ENCODE assay signal across 11 cellular contexts in the genomic region with DNA sequence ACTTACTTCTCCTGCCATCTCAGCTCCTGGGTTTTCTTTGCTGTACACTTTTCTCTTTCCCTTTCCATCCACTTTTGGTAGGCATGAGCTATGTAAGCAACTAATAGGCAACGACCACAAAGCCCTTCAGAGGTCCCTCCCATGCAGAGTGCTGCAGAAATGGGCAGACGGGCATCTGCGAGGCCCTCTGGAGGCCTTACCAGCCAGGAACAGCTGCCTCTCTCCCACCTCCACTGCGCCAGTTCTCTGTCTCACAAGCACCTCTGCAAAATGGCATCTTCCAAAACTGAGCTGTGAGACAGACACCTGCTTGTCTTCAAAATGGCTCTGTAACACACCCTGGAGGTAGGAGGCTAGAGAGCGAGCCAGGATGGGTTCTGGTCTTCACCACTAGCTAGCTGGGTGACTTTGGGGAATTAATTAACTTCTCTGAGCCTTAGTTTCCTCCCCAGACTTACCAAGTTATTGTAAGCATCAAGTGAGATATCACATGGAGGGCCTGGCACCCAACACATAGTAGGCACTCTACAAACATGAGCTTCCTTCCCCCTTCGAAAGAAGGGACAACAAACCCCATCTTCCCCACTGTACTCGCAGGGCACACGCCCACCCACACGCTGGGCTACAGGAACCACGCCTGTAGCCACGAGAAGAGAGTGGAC.
DNase-seq lines count a peak whose midpoint lies in the region; ATAC-seq, FAIRE-seq and TF ChIP-seq lines count a peak whose summit lies in the region.
"Had no signal": no experiment of that assay in that cellular context is flagged by ENCODE, and none has a peak within 500 bp of the region (broad histone marks: within the 10 kb centered on the region; RNA-seq: fewer than 3 reads in every experiment).

No MANE protein-coding gene starts in this region.

- H3K4me3 ChIP-seq in A549 (no peak overlapping the region), DND-41 (ENCODE audit: low read depth in 1 of 2, low read length in 2 of 2) (no peak overlapping the region)
- H3K4me3 ChIP-seq: ovary, tibial nerve had no signal

- no peaks in the 10 kb centered on the region for H4K20me1 ChIP-seq in DND-41 (ENCODE audit: insufficient read depth, low read length)

- POLR2A ChIA-PET in A549 (lab: Yijun Ruan, JAX) = no interaction called here

- CTCF ChIA-PET in A549 (lab: Yijun Ruan, JAX) = interaction anchor here (0.6 to 3.9 kb wide), 8 partner anchors 10 to 225 kb away, joined by 3 to 15 read pairs (median 4); no protein-coding TSS in a partner anchor

- no peaks in the 10 kb centered on the region for H3K9me3 Mint-ChIP-seq in chondrocyte (ENCODE audit: low read depth)
- H3K9me3 Mint-ChIP-seq: activated T-cell treated with anti-CD3 and anti-CD28 coated beads, Interleukin-2, amount 50 U/mL, for 24 hours had no signal

- H3K36me3 Mint-ChIP-seq in chondrocyte (ENCODE audit: low read depth) = no peaks in the 10 kb centered on the region

- no peak for TF ChIP-seq POLR2A in A549 (IDR thresholded peaks at IDR 0.05; ENCODE audit: low read length)

- WGBS in A549 (ENCODE audit: missing lambda C conversion rate) = 83% methylated on average over 11 of the region's 11 CpGs

- no peaks in the 10 kb centered on the region for H3K27me3 Mint-ChIP-seq in chondrocyte (ENCODE audit: low read depth)

- H3K9me3 ChIP-seq in A549 (no peaks in the 10 kb centered on the region), DND-41 (ENCODE audit: insufficient read depth, low read length, severe bottlenecking) (no peaks in the 10 kb centered on the region)
- H3K9me3 ChIP-seq: ovary, tibial nerve had no signal

- no peaks in the 10 kb centered on the region for H3K36me3 ChIP-seq in DND-41 (ENCODE audit: insufficient read depth, low read length)
- H3K36me3 ChIP-seq: ovary, tibial nerve had no signal

- H3K9ac ChIP-seq in DND-41 (ENCODE audit: low read depth, low read length) = no peak overlapping the region

- H3K4me3 Mint-ChIP-seq in chondrocyte (ENCODE audit: unreplicated experiment) = no peak overlapping the region
- H3K4me3 Mint-ChIP-seq: activated T-cell treated with anti-CD3 and anti-CD28 coated beads, Interleukin-2, amount 50 U/mL, for 24 hours had no signal

- ATAC-seq in A549 = no peak
- ATAC-seq in DND-41 (ENCODE audit: insufficient read depth, low read depth) = peak; percentile 64

- TF ChIP-seq CTCF in A549 (IDR thresholded peaks at IDR 0.05) (no peak; the same call in 2 of the 3 replicates), DND-41 (IDR thresholded peaks at IDR 0.05; ENCODE audit: borderline replicate concordance, extremely low read depth, low read length, poor library complexity, severe bottlenecking) (peak; percentile 38), chondrocyte (IDR thresholded peaks at IDR 0.05) (peak; percentile 45), GM10266 (IDR thresholded peaks at IDR 0.05; ENCODE audit: control insufficient read depth, insufficient read depth, low read depth, missing control alignments) (no peak), GM13976 (IDR thresholded peaks at IDR 0.05; ENCODE audit: borderline replicate concordance, control extremely low read depth, extremely low read depth, insufficient read depth, missing control alignments) (no peak)

- H3K27me3 ChIP-seq in DND-41 (ENCODE audit: insufficient read depth, low read length, poor library complexity) = no peaks in the 10 kb centered on the region
- H3K27me3 ChIP-seq: ovary, tibial nerve had no signal

- peak overlapping the region; percentile 99 for H3K27ac ChIP-seq in A549
- H3K27ac ChIP-seq in DND-41 (ENCODE audit: low read length) = no peak overlapping the region
- H3K27ac ChIP-seq: ovary, tibial nerve had no signal

- TF ChIP-seq RAD21 in A549 (conservative IDR thresholded peaks at IDR 0.05 in 1 of 2, IDR thresholded peaks at IDR 0.05 in 1 of 2) = peak; percentile 11 to 22; a peak in 1 of 5 replicates

- peak overlapping the region; percentile 73 for H3K4me2 ChIP-seq in A549
- H3K4me2 ChIP-seq in DND-41 (ENCODE audit: insufficient read depth, low read length) = no peak overlapping the region

- in situ Hi-C loops in GM13976 (cut with MboI; ENCODE audit: low sequenced_read_pairs, unreplicated experiment) = loop anchor here (10.0 kb wide), 1 partner anchor 175 kb away; the partner anchor contains the start of gene FNBP1L

- FAIRE-seq in A549 (lab: Jason Lieb, UNC) = no peak

- TF ChIP-seq EP300 in A549 (IDR thresholded peaks at IDR 0.05) = no peak

- no peak overlapping the region for H2AFZ ChIP-seq in DND-41 (ENCODE audit: low read depth, low read length)

- DNase-seq in A549 (ENCODE audit: low read depth in 1 of 2, low spot score in 1 of 2) (peak in 1 of 2 experiments; percentile 41), DND-41 (peak; percentile 26), NCI-H2196 treated with DMSO at 0.1 percent for 48 hours (lab: John Stamatoyannopoulos, UW; ENCODE audit: unreplicated experiment) (peak; percentile 39), chondrocyte (ENCODE audit: low spot score) (no peak), superior temporal gyrus (ENCODE audit: extremely low spot score) (no peak), GM10266 (ENCODE audit: extremely low spot score) (no peak), COLO829 (ENCODE audit: low spot score) (no peak), GM13976 (ENCODE audit: low spot score) (no peak)
- DNase-seq: activated T-cell treated with anti-CD3 and anti-CD28 coated beads, Interleukin-2, amount 50 U/mL, for 24 hours; ovary had no signal

- no peak overlapping the region for H3K27ac Mint-ChIP-seq in chondrocyte (ENCODE audit: unreplicated experiment)
- H3K27ac Mint-ChIP-seq: activated T-cell treated with anti-CD3 and anti-CD28 coated beads, Interleukin-2, amount 50 U/mL, for 24 hours had no signal

- H3K4me1 ChIP-seq in A549 (peaks cover 100% of the 10 kb centered on the region), DND-41 (ENCODE audit: insufficient read depth, low read length) (no peaks in the 10 kb centered on the region)

- H3K79me2 ChIP-seq in DND-41 (ENCODE audit: insufficient read depth, low read length) = no peaks in the 10 kb centered on the region

- H3K4me1 Mint-ChIP-seq in chondrocyte (ENCODE audit: low read depth) = peaks cover 71% of the 10 kb centered on the region

TF ChIP-seq in A549, 52 proteins besides CTCF, POLR2A, EP300 and RAD21:
- TF ChIP-seq MYC (IDR thresholded peaks at IDR 0.05; ENCODE audit: borderline replicate concordance, low read length) = no peak
- no peak for TF ChIP-seq RNF2 (IDR thresholded peaks at IDR 0.05; ENCODE audit: borderline replicate concordance, low read depth)
- TF ChIP-seq PHF8 (IDR thresholded peaks at IDR 0.05; ENCODE audit: borderline replicate concordance, low read depth) = no peak
- no peak for TF ChIP-seq GATA3 (IDR thresholded peaks at IDR 0.05; ENCODE audit: borderline replicate concordance)
- TF ChIP-seq FOSL2 (IDR thresholded peaks at IDR 0.05) = no peak
- TF ChIP-seq FOSL2 (CRISPR knock-in tag; IDR thresholded peaks at IDR 0.05) = no peak
- no peak for TF ChIP-seq CHD4 (IDR thresholded peaks at IDR 0.05; ENCODE audit: borderline replicate concordance)
- TF ChIP-seq, protein P1, sequence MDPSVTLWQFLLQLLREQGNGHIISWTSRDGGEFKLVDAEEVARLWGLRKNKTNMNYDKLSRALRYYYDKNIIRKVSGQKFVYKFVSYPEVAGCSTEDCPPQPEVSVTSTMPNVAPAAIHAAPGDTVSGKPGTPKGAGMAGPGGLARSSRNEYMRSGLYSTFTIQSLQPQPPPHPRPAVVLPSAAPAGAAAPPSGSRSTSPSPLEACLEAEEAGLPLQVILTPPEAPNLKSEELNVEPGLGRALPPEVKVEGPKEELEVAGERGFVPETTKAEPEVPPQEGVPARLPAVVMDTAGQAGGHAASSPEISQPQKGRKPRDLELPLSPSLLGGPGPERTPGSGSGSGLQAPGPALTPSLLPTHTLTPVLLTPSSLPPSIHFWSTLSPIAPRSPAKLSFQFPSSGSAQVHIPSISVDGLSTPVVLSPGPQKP (IDR thresholded peaks at IDR 0.05; ENCODE audit: low read depth, low read length) = no peak
- TF ChIP-seq ZNF302 (CRISPR knock-in tag; IDR thresholded peaks at IDR 0.05) = no peak
- TF ChIP-seq CBX2 (IDR thresholded peaks at IDR 0.05; ENCODE audit: borderline replicate concordance, low read depth) = no peak
- TF ChIP-seq KDM5A (IDR thresholded peaks at IDR 0.05) = no peak
- TF ChIP-seq NR3C1 (IDR thresholded peaks at IDR 0.05) = no peak
- no peak for TF ChIP-seq USF2 (IDR thresholded peaks at IDR 0.05)
- TF ChIP-seq POLR2AphosphoS2 (conservative IDR thresholded peaks at IDR 0.05; ENCODE audit: low read length) = no peak
- no peak for TF ChIP-seq RARB (CRISPR knock-in tag; IDR thresholded peaks at IDR 0.05)
- TF ChIP-seq, protein P2, sequence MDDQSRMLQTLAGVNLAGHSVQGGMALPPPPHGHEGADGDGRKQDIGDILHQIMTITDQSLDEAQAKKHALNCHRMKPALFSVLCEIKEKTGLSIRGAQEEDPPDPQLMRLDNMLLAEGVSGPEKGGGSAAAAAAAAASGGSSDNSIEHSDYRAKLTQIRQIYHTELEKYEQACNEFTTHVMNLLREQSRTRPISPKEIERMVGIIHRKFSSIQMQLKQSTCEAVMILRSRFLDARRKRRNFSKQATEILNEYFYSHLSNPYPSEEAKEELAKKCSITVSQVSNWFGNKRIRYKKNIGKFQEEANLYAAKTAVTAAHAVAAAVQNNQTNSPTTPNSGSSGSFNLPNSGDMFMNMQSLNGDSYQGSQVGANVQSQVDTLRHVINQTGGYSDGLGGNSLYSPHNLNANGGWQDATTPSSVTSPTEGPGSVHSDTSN (IDR thresholded peaks at IDR 0.05) = no peak
- TF ChIP-seq E2F6 (IDR thresholded peaks at IDR 0.05; ENCODE audit: borderline replicate concordance, low read depth) = no peak
- no peak for TF ChIP-seq TP53 (CRISPR knock-in tag; IDR thresholded peaks at IDR 0.05)
- no peak for TF ChIP-seq ZFP36 (IDR thresholded peaks at IDR 0.05; ENCODE audit: borderline replicate concordance, partially characterized antibody)
- no peak for TF ChIP-seq ESRRA (IDR thresholded peaks at IDR 0.05; ENCODE audit: borderline replicate concordance, low read length)
- TF ChIP-seq ZSCAN20 (CRISPR knock-in tag; IDR thresholded peaks at IDR 0.05) = no peak

Comparison
In these comparisons a context has a peak if more than half of its experiments do, and no peak if none do; other contexts are left out.
1. DNase-seq: peak in DND-41 (single experiment) and NCI-H2196 treated with DMSO at 0.1 percent for 48 hours (single experiment); none in chondrocyte (single experiment), superior temporal gyrus (single experiment), GM10266 (single experiment), COLO829 (single experiment) and GM13976 (single experiment).
2. CTCF ChIP-seq: peak in DND-41 (single experiment) and chondrocyte (single experiment); none in A549 (single experiment), GM10266 (single experiment) and GM13976 (single experiment).